Comparison of ENCODE assay signal across 32 cellular contexts in the genomic region with DNA sequence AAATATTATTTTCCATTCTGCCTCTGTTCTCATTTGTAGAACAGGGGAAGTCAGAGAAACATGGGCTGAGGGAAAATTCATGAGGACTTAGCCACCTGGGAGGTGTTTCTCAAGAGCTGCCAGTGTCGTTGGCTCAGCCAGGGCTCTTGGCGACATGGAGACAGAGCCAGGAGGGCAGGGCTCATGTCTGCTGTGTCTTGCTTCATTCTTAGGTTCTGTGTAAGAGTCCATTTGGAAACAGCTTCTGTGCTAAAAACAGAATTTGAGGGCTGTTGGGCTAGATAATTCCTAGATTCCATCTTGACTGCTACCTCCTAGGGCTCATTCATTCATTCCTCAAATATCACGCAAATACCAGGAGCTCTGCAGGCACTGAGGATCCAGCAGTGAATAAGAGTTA. TPM values are rescaled to one million over a fixed set of nuclear protein-coding genes. Genes with fewer than 3 reads are reported as not detected.
"Had no signal": no experiment of that assay in that cellular context is flagged by ENCODE, and none has a peak within 500 bp of the region (broad histone marks: within the 10 kb centered on the region; RNA-seq: fewer than 3 reads in every experiment).

No MANE protein-coding gene starts in this region.

- H3K36me3 ChIP-seq: adrenal gland, brain microvascular endothelial cell, breast epithelium had no signal

- DNase-seq: activated B cell treated with CpG ODN at 0.5 μM for 24 hours; activated CD4-positive, alpha-beta memory T cell treated with anti-CD3 and anti-CD28 coated beads for 36 hours; activated CD4-positive, alpha-beta T cell treated with anti-CD3 and anti-CD28 coated beads for 4 hours; activated CD4-positive, alpha-beta T cell treated with anti-CD3 and anti-CD28 coated beads, Interleukin-2, amount 50 U/mL, for 1 hour; activated CD4-positive, alpha-beta T cell treated with anti-CD3 and anti-CD28 coated beads, Interleukin-2, amount 50 U/mL, for 4 hours; activated CD4-positive, CD25-positive, alpha-beta regulatory T cell treated with anti-CD3 and anti-CD28 coated beads, Interleukin-2, amount 50 U/mL, for 72 hours; activated CD8-positive, alpha-beta memory T cell treated with anti-CD3 and anti-CD28 coated beads, Interleukin-2, amount 50 U/mL, for 4 hours; activated CD8-positive, alpha-beta T cell treated with anti-CD3 and anti-CD28 coated beads for 36 hours; activated effector memory CD4-positive, alpha-beta T cell treated with anti-CD3 and anti-CD28 coated beads, Interleukin-2, amount 50 U/mL, for 16 hours; activated gamma-delta T cell treated with Interleukin-2 at 50 U/mL for 16 hours; activated naive CD4-positive, alpha-beta T cell; activated naive CD4-positive, alpha-beta T cell treated with anti-CD3 and anti-CD28 coated beads for 36 hours; activated naive CD4-positive, alpha-beta T cell treated with anti-CD3 and anti-CD28 coated beads, Interleukin-2, amount 50 U/mL, for 16 hours; activated naive CD8-positive, alpha-beta T cell treated with anti-CD3 and anti-CD28 coated beads for 36 hours; activated T-cell treated with anti-CD3 and anti-CD28 coated beads for 4 hours; activated T-cell treated with anti-CD3 and anti-CD28 coated beads, Interleukin-2, amount 50 U/mL, for 1 hour; activated T-cell treated with anti-CD3 and anti-CD28 coated beads, Interleukin-2, amount 50 U/mL, for 4 hours; activated T-cell treated with anti-CD3 and anti-CD28 coated beads, Interleukin-2, amount 50 U/mL, for 72 hours; adrenal gland; amniotic stem cell; aorta; brain microvascular endothelial cell; SW 1271; T-helper 1 cell; T-helper 2 cell; T-helper 9 cell had no signal

- H3K4me3 ChIP-seq: adrenal gland, body of pancreas, breast epithelium had no signal

- H3K9me3 ChIP-seq: adrenal gland, body of pancreas, breast epithelium had no signal

- H3K4me1 ChIP-seq: breast epithelium had no signal

- H3K27ac ChIP-seq: adrenal gland, body of pancreas, brain microvascular endothelial cell, breast epithelium, VCaP had no signal

- H3K27me3 ChIP-seq: adrenal gland, body of pancreas, breast epithelium had no signal

RNA-seq across cellular contexts. Expression of gene MRGPRX2, which starts 15.1 kb away (rescaled TPM):
- total RNA-seq: activated B cell treated with CpG ODN at 0.5 μM for 24 hours; activated CD4-positive, alpha-beta memory T cell treated with anti-CD3 and anti-CD28 coated beads for 36 hours; activated CD8-positive, alpha-beta memory T cell treated with anti-CD3 and anti-CD28 coated beads for 36 hours; activated CD8-positive, alpha-beta T cell treated with anti-CD3 and anti-CD28 coated beads for 36 hours; activated naive CD4-positive, alpha-beta T cell treated with anti-CD3 and anti-CD28 coated beads for 36 hours; activated T-cell treated with anti-CD3 and anti-CD28 coated beads, Interleukin-2, amount 50 U/mL, for 4 hours; adrenal gland; aorta; astrocyte; body of pancreas; cardiac septum had no signal
- polyA plus RNA-seq: adrenal gland, aorta had no signal
